Comparison of ENCODE assay signal across 1 cellular context in genomic region chr1:93827633-93828436, GRCh38.
TF ChIP-seq lines count a peak whose summit lies in the region.

No MANE protein-coding gene starts in this region.

TF ChIP-seq in HepG2, 621 proteins besides CTCF, POLR2A, EP300 and RAD21 (continued from another document and continues in another):
- no peak for TF ChIP-seq THAP9 (CRISPR knock-in tag; IDR thresholded peaks at IDR 0.05; ENCODE audit: borderline replicate concordance)
- peak; percentile 90 for TF ChIP-seq NCOA2 (CRISPR knock-in tag; IDR thresholded peaks at IDR 0.05)
- TF ChIP-seq ATF7-NPFF (CRISPR knock-in tag; IDR thresholded peaks at IDR 0.05; ENCODE audit: low read depth), result no peak
- no peak for TF ChIP-seq ZNF567 (CRISPR knock-in tag; IDR thresholded peaks at IDR 0.05; ENCODE audit: borderline replicate concordance)
- TF ChIP-seq TSC22D2 (CRISPR knock-in tag; IDR thresholded peaks at IDR 0.05; ENCODE audit: borderline replicate concordance), result no peak
- peak; percentile 28; the same call in 1 of the 2 replicates for TF ChIP-seq SIX1 (CRISPR knock-in tag; IDR thresholded peaks at IDR 0.05; ENCODE audit: borderline replicate concordance)
- peak; percentile 81 for TF ChIP-seq KDM6A (CRISPR knock-in tag; IDR thresholded peaks at IDR 0.05; ENCODE audit: low read depth)
- TF ChIP-seq MIER2 (CRISPR knock-in tag; IDR thresholded peaks at IDR 0.05), result peak; percentile 64; the same call in 1 of the 2 replicates
- peak; percentile 63 for TF ChIP-seq MLX (CRISPR knock-in tag; IDR thresholded peaks at IDR 0.05)
- TF ChIP-seq ZMAT3 (CRISPR knock-in tag; conservative IDR thresholded peaks at IDR 0.05), result peak; percentile 52; the same call in 1 of the 2 replicates
- TF ChIP-seq, protein P1, sequence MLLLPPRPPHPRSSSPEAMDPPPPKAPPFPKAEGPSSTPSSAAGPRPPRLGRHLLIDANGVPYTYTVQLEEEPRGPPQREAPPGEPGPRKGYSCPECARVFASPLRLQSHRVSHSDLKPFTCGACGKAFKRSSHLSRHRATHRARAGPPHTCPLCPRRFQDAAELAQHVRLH (CRISPR knock-in tag; IDR thresholded peaks at IDR 0.05; ENCODE audit: borderline replicate concordance, low read depth), result peak; percentile 77; the same call in 1 of the 2 replicates
- no peak for TF ChIP-seq E2F1 (CRISPR knock-in tag; IDR thresholded peaks at IDR 0.05)
- TF ChIP-seq ZNF18 (CRISPR knock-in tag; IDR thresholded peaks at IDR 0.05; ENCODE audit: insufficient replicate concordance), result no peak
- TF ChIP-seq ZNF260 (CRISPR knock-in tag; IDR thresholded peaks at IDR 0.05; ENCODE audit: borderline replicate concordance, low read depth), result no peak
- TF ChIP-seq ZNF496 (CRISPR knock-in tag; IDR thresholded peaks at IDR 0.05; ENCODE audit: insufficient replicate concordance), result no peak
- TF ChIP-seq NFE2L2 (IDR thresholded peaks at IDR 0.05; ENCODE audit: low read length), result no peak
- TF ChIP-seq HNRNPLL (IDR thresholded peaks at IDR 0.05; ENCODE audit: low read depth, low read length, poor library complexity, severe bottlenecking), result no peak
- no peak for TF ChIP-seq DNMT3B (CRISPR knock-in tag; conservative IDR thresholded peaks at IDR 0.05)
- TF ChIP-seq SMC3 (IDR thresholded peaks at IDR 0.05; ENCODE audit: low read length), result peak; percentile 29; the same call in 1 of the 2 replicates
- TF ChIP-seq ZNF17 (CRISPR knock-in tag; IDR thresholded peaks at IDR 0.05), result no peak
- TF ChIP-seq SAP130 (CRISPR knock-in tag; IDR thresholded peaks at IDR 0.05; ENCODE audit: low read depth), result peak; percentile 68
- no peak for TF ChIP-seq ZSCAN12 (CRISPR knock-in tag; IDR thresholded peaks at IDR 0.05)
- TF ChIP-seq TBP (CRISPR knock-in tag; IDR thresholded peaks at IDR 0.05), result no peak
- TF ChIP-seq GMEB2 (CRISPR knock-in tag; IDR thresholded peaks at IDR 0.05; ENCODE audit: low read depth), result no peak
- TF ChIP-seq PHF20 (CRISPR knock-in tag; IDR thresholded peaks at IDR 0.05), result no peak
- peak; percentile 89 for TF ChIP-seq SOX5 (CRISPR knock-in tag; IDR thresholded peaks at IDR 0.05; ENCODE audit: borderline replicate concordance)
- TF ChIP-seq, protein P2, sequence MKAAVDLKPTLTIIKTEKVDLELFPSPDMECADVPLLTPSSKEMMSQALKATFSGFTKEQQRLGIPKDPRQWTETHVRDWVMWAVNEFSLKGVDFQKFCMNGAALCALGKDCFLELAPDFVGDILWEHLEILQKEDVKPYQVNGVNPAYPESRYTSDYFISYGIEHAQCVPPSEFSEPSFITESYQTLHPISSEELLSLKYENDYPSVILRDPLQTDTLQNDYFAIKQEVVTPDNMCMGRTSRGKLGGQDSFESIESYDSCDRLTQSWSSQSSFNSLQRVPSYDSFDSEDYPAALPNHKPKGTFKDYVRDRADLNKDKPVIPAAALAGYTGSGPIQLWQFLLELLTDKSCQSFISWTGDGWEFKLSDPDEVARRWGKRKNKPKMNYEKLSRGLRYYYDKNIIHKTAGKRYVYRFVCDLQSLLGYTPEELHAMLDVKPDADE (CRISPR knock-in tag; IDR thresholded peaks at IDR 0.05), result no peak
- TF ChIP-seq MLLT10 (CRISPR knock-in tag; IDR thresholded peaks at IDR 0.05), result no peak
- 0 out of 2 replicates have a peak, but pooled peaks have one; percentile 56 for TF ChIP-seq ERF (CRISPR knock-in tag; IDR thresholded peaks at IDR 0.05)
- no peak for TF ChIP-seq SOX6 (IDR thresholded peaks at IDR 0.05)
- peak; percentile 95 for TF ChIP-seq SOX6 (CRISPR knock-in tag; IDR thresholded peaks at IDR 0.05)
- TF ChIP-seq BORCS8-MEF2B (CRISPR knock-in tag; IDR thresholded peaks at IDR 0.05), result peak; percentile 73; the same call in 1 of the 2 replicates
- no peak for TF ChIP-seq ARNT2 (CRISPR knock-in tag; IDR thresholded peaks at IDR 0.05; ENCODE audit: low read depth)
- TF ChIP-seq ZNF552 (CRISPR knock-in tag; IDR thresholded peaks at IDR 0.05; ENCODE audit: borderline replicate concordance), result no peak
- TF ChIP-seq MATR3 (CRISPR knock-in tag; IDR thresholded peaks at IDR 0.05), result no peak
- no peak for TF ChIP-seq HIVEP1 (CRISPR knock-in tag; IDR thresholded peaks at IDR 0.05)
- TF ChIP-seq, protein P3, sequence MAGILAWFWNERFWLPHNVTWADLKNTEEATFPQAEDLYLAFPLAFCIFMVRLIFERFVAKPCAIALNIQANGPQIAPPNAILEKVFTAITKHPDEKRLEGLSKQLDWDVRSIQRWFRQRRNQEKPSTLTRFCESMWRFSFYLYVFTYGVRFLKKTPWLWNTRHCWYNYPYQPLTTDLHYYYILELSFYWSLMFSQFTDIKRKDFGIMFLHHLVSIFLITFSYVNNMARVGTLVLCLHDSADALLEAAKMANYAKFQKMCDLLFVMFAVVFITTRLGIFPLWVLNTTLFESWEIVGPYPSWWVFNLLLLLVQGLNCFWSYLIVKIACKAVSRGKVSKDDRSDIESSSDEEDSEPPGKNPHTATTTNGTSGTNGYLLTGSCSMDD (CRISPR knock-in tag; IDR thresholded peaks at IDR 0.05), result no peak
- TF ChIP-seq BCL6 (CRISPR knock-in tag; IDR thresholded peaks at IDR 0.05), result peak; percentile 67
- TF ChIP-seq ZFP1 (CRISPR knock-in tag; IDR thresholded peaks at IDR 0.05), result peak; percentile 89
- TF ChIP-seq ZUFSP (CRISPR knock-in tag; IDR thresholded peaks at IDR 0.05; ENCODE audit: borderline replicate concordance), result no peak
- peak; percentile 72; the same call in 1 of the 2 replicates for TF ChIP-seq ZSCAN31 (CRISPR knock-in tag; IDR thresholded peaks at IDR 0.05; ENCODE audit: low read depth)
- no peak for TF ChIP-seq TEAD2 (CRISPR knock-in tag; IDR thresholded peaks at IDR 0.05)
- no peak for TF ChIP-seq CCAR2 (optimal IDR thresholded peaks at IDR 0.05; ENCODE audit: low read depth, low read length)
- TF ChIP-seq ZNF558 (CRISPR knock-in tag; IDR thresholded peaks at IDR 0.05; ENCODE audit: borderline replicate concordance), result no peak
- peak; percentile 88 for TF ChIP-seq HDAC1 (CRISPR knock-in tag; IDR thresholded peaks at IDR 0.05)
- TF ChIP-seq ZNF20 (CRISPR knock-in tag; IDR thresholded peaks at IDR 0.05), result no peak
- peak; percentile 99 for TF ChIP-seq ZKSCAN8 (CRISPR knock-in tag; IDR thresholded peaks at IDR 0.05; ENCODE audit: borderline replicate concordance)
- TF ChIP-seq ZNF530 (CRISPR knock-in tag; IDR thresholded peaks at IDR 0.05; ENCODE audit: low read depth), result no peak
- TF ChIP-seq SATB2 (CRISPR knock-in tag; IDR thresholded peaks at IDR 0.05), result no peak
- TF ChIP-seq, protein P4, sequence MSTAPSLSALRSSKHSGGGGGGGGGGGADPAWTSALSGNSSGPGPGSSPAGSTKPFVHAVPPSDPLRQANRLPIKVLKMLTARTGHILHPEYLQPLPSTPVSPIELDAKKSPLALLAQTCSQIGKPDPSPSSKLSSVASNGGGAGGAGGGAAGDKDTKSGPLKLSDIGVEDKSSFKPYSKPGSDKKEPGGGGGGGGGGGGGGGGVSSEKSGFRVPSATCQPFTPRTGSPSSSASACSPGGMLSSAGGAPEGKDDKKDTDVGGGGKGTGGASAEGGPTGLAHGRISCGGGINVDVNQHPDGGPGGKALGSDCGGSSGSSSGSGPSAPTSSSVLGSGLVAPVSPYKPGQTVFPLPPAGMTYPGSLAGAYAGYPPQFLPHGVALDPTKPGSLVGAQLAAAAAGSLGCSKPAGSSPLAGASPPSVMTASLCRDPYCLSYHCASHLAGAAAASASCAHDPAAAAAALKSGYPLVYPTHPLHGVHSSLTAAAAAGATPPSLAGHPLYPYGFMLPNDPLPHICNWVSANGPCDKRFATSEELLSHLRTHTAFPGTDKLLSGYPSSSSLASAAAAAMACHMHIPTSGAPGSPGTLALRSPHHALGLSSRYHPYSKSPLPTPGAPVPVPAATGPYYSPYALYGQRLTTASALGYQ (CRISPR knock-in tag; IDR thresholded peaks at IDR 0.05), result peak; percentile 64; the same call in 1 of the 2 replicates
- 0 out of 2 replicates have a peak, but pooled peaks have one; percentile 56 for TF ChIP-seq TFE3 (CRISPR knock-in tag; IDR thresholded peaks at IDR 0.05)
- TF ChIP-seq FOSL2 (CRISPR knock-in tag; IDR thresholded peaks at IDR 0.05), result peak; percentile 98
- 0 out of 2 replicates have a peak, but pooled peaks have one; percentile 28 for TF ChIP-seq ZBTB20 (CRISPR knock-in tag; IDR thresholded peaks at IDR 0.05; ENCODE audit: borderline replicate concordance, low read depth)
